In the genomic region with DNA sequence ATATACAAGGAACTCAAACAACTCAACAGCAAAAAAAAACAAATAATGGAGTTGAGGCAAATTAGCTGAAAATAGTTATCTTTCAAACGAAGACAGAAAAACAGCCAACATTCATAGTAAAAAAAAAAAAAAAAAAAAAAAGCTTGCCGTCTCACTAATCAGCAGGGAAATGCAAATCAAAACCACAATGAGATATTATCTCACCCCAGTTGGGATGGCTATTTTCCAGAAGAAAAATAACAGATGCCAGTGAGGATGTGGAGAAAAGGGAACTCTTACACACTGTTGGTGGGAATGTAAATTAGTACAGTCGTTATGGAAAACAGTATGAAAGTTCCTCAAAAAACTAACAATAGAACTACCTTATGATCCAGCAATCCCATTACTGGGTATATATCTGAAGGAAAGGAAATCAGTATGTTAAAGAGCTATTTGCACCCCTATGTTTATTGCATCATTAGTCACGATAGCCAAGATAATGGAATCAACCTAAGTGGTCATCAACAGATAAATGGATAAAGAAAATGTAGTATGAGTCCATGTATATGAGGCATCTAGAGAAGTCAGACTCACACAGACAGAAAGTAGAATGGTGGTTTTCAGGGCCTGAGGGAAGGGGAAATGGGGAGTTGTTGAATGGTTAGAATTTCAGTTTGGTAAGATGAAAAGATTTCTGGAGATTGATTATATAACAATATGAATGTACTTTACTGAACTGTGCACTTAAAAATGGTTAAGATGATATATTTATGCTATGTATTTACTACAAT, we compare ENCODE assay signal across 1 cellular context.
TF ChIP-seq lines count a peak whose summit lies in the region.

No MANE protein-coding gene starts in this region.

TF ChIP-seq in GM12878, 131 proteins besides CTCF, POLR2A, EP300 and RAD21:
- TF ChIP-seq CREM (IDR thresholded peaks at IDR 0.05; ENCODE audit: low read depth), result no peak
- TF ChIP-seq RUNX3 (IDR thresholded peaks at IDR 0.05; ENCODE audit: low read length), result peak; percentile 24; the same call in 1 of the 2 replicates
